ENCODE assay signal across 11 cellular contexts in genomic region chr6:72724545-72724944, GRCh38.
DNase-seq lines count a peak whose midpoint lies in the region; ATAC-seq and TF ChIP-seq lines count a peak whose summit lies in the region.
"Had no signal": no experiment of that assay in that cellular context is flagged by ENCODE, and none has a peak within 500 bp of the region (broad histone marks: within the 10 kb centered on the region; RNA-seq: fewer than 3 reads in every experiment).

No MANE protein-coding gene starts in this region.

- no peak overlapping the region for H3K27ac Mint-ChIP-seq in memory B cell
- H3K27ac Mint-ChIP-seq: dendritic cell treated with granulocyte-macrophage colony-stimulating factor and Interleukin-4, amounts not matched to agents 40 ng/mL and 50 ng/mL, for 4 days had no signal

- no peaks in the 10 kb centered on the region for H3K4me1 ChIP-seq in lower lobe of right lung

- no peaks in the 10 kb centered on the region for H3K27me3 ChIP-seq in lower lobe of right lung (ENCODE audit: low read depth)

- no peak for TF ChIP-seq CTCF in lower lobe of right lung (IDR thresholded peaks at IDR 0.05)

- no peaks in the 10 kb centered on the region for H3K9me3 ChIP-seq in lower lobe of right lung

- DNase-seq in memory B cell (ENCODE audit: low spot score in 2 of 2), result no peak
- no peak for DNase-seq in lower lobe of right lung
- DNase-seq in HUDEP-2 (lab: John Stamatoyannopoulos, UW; ENCODE audit: unreplicated experiment in 76 of 76), result no peak
- no peak for DNase-seq in effector CD8-positive, alpha-beta T cell (lab: John Stamatoyannopoulos, UW)
- no peak for DNase-seq in posterior vena cava (ENCODE audit: low spot score)
- DNase-seq: retina; stimulated activated naive CD8-positive, alpha-beta T cell treated with anti-CD3 and anti-CD28 coated beads, Interleukin-15, Interleukin-2, amounts not matched to agents 100 U/mL and 50 U/mL, for 24 hours had no signal

- H3K36me3 Mint-ChIP-seq in memory B cell, result no peaks in the 10 kb centered on the region

- H3K36me3 ChIP-seq in lower lobe of right lung, result no peaks in the 10 kb centered on the region

- H3K4me1 Mint-ChIP-seq in memory B cell, result peaks cover 19% of the 10 kb centered on the region

- H3K4me3 Mint-ChIP-seq in memory B cell, result no peak overlapping the region
- H3K4me3 Mint-ChIP-seq: dendritic cell treated with granulocyte-macrophage colony-stimulating factor and Interleukin-4, amounts not matched to agents 40 ng/mL and 50 ng/mL, for 4 days had no signal

- peak; percentile 97 for ATAC-seq in GM18861 (IDR thresholded peaks at IDR 0.05; ENCODE audit: unreplicated experiment)
- ATAC-seq in GM21786 (IDR thresholded peaks at IDR 0.05; ENCODE audit: unreplicated experiment), result peak; percentile 95
- peak; percentile 91 for ATAC-seq in HG03442 (IDR thresholded peaks at IDR 0.05; ENCODE audit: unreplicated experiment)
- peak; percentile 67 for ATAC-seq in memory B cell (ENCODE audit: low read depth)
- no peak for ATAC-seq in lower lobe of right lung
- ATAC-seq: stimulated activated naive CD8-positive, alpha-beta T cell treated with anti-CD3 and anti-CD28 coated beads, Interleukin-15, Interleukin-2, amounts not matched to agents 100 U/mL and 50 U/mL, for 24 hours had no signal

- no peaks in the 10 kb centered on the region for H3K27me3 Mint-ChIP-seq in memory B cell
- H3K27me3 Mint-ChIP-seq: dendritic cell treated with granulocyte-macrophage colony-stimulating factor and Interleukin-4, amounts not matched to agents 40 ng/mL and 50 ng/mL, for 4 days had no signal

- no peaks in the 10 kb centered on the region for H3K9me3 Mint-ChIP-seq in memory B cell
- H3K9me3 Mint-ChIP-seq: dendritic cell treated with granulocyte-macrophage colony-stimulating factor and Interleukin-4, amounts not matched to agents 40 ng/mL and 50 ng/mL, for 4 days had no signal

- H3K4me3 ChIP-seq in lower lobe of right lung, result no peak overlapping the region

- H3K27ac ChIP-seq in lower lobe of right lung, result no peak overlapping the region

- intact Hi-C loops in lower lobe of right lung (cut with DNase I), result no loop called here
- intact Hi-C loops in posterior vena cava (cut with DNase I), result no loop called here

Comparison
In these comparisons a context has a peak if more than half of its experiments do, and no peak if none do; other contexts are left out.
1. ATAC-seq: peak in GM18861 (single experiment), GM21786 (single experiment), HG03442 (single experiment) and memory B cell (single experiment); none in lower lobe of right lung (0 of 2).